Comparison of ENCODE assay signal across 1 cellular context in the genomic region with DNA sequence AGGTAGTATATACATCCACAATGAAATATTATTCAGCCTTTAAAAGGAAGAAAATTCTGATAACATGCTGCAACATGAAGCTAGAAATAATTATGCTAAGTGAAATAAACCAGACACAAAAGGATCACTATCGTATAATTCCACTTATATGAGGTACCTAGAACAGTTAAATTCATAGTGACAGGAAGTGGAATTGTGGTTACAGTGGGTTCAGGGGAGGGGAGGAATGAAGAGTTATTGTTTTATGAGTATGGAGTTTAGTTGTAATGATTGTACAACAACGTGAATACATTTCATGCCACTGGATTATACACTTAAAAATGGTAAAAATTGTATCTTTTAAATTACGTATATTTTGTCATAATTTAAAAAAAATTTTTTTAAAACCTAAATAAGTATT.
TF ChIP-seq lines count a peak whose summit lies in the region.

No MANE protein-coding gene starts in this region.

TF ChIP-seq in IMR-90, 13 proteins besides CTCF, POLR2A, EP300 and RAD21:
- no peak for TF ChIP-seq SMC3 (IDR thresholded peaks at IDR 0.05; ENCODE audit: low read depth, low read length)
- no peak for TF ChIP-seq RFX5 (IDR thresholded peaks at IDR 0.05; ENCODE audit: low read depth, low read length)
- no peak for TF ChIP-seq CEBPB (IDR thresholded peaks at IDR 0.05; ENCODE audit: low read depth, low read length)
- no peak for TF ChIP-seq CHD1 (IDR thresholded peaks at IDR 0.05; ENCODE audit: low read depth, low read length)
- no peak for TF ChIP-seq MAZ (IDR thresholded peaks at IDR 0.05; ENCODE audit: borderline replicate concordance, low read depth, low read length)
- no peak for TF ChIP-seq ELK1 (IDR thresholded peaks at IDR 0.05; ENCODE audit: borderline replicate concordance, low read depth, low read length)
- TF ChIP-seq, protein P1, sequence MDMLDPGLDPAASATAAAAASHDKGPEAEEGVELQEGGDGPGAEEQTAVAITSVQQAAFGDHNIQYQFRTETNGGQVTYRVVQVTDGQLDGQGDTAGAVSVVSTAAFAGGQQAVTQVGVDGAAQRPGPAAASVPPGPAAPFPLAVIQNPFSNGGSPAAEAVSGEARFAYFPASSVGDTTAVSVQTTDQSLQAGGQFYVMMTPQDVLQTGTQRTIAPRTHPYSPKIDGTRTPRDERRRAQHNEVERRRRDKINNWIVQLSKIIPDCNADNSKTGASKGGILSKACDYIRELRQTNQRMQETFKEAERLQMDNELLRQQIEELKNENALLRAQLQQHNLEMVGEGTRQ (IDR thresholded peaks at IDR 0.05; ENCODE audit: low read depth, low read length), result no peak
- no peak for TF ChIP-seq RCOR1 (IDR thresholded peaks at IDR 0.05; ENCODE audit: insufficient replicate concordance, low read length)
- TF ChIP-seq FOS (IDR thresholded peaks at IDR 0.05; ENCODE audit: low read depth, low read length), result no peak
- TF ChIP-seq MXI1 (IDR thresholded peaks at IDR 0.05; ENCODE audit: borderline replicate concordance, low read depth, low read length), result no peak
- no peak for TF ChIP-seq NFE2L2 (IDR thresholded peaks at IDR 0.05; ENCODE audit: low read depth, low read length)
- TF ChIP-seq MAFK (IDR thresholded peaks at IDR 0.05; ENCODE audit: low read depth, low read length), result no peak
- TF ChIP-seq BHLHE40 (IDR thresholded peaks at IDR 0.05; ENCODE audit: low read depth, low read length), result no peak
